Comparison of ENCODE assay signal across 1 cellular context in the genomic region with DNA sequence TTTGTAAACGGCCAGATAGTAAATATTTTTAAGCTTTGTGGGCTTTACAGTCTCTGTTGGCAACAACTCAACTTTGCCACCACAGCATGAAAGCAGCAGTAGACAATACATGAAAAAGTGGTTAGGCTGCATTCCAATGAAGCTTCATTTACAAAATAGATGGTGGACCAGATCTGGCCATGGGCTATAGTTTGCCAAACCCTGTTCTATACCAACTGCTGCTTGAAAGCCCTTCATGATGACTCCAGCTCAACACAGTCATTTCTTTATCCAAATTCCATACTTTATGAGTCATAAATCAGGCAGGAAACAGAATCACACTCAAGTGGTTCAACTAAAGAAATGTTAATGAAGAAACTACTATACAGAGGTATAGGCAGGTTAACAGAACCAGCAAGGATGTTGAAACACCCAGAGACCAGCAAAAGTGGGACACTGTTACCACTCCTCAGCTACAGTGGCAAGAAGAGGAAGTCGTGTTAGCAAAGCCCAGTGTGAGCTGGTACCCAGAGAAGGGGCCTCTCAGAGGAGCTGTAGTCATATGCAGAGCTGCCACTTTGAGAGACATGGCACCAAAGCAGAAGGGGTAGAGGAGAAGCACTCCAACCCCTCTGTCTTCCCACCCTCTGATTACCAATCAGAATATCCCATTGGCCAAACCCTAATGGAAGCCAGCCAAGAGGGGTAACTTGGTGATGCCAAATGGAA.
TF ChIP-seq lines count a peak whose summit lies in the region.

No MANE protein-coding gene starts in this region.

TF ChIP-seq in H1, 55 proteins besides CTCF, POLR2A, EP300 and RAD21 (continued from another document):
- TF ChIP-seq MAX (IDR thresholded peaks at IDR 0.05) (no peak), TEAD4 (IDR thresholded peaks at IDR 0.05; ENCODE audit: low read depth, low read length) (peak; percentile 50), NRF1 (IDR thresholded peaks at IDR 0.05; ENCODE audit: low read depth, low read length) (no peak), ZNF274 (IDR thresholded peaks at IDR 0.05; ENCODE audit: borderline replicate concordance, extremely low read depth, low read length) (no peak), GABPA (IDR thresholded peaks at IDR 0.05; ENCODE audit: borderline replicate concordance, insufficient read depth, low read length) (no peak)
